ENCODE assay signal across 1 cellular context in the genomic region with DNA sequence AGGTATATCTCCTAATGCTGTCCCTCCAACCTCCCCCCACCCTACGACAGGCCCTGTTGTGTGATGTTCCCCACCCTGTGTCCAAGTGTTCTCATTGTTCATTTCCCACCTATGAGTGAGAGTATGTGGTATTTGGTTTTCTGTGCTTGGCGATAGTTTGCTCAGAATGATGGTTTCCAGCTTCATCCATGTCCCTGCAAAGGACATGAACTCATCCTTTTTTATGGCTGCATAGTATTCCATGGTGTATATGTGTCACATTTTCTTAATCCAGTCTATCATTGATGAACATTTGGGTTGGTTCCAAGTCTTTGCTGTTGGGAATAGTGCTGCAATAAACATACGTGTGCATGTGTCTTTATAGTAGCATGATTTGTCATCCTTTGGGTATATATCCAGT. TPM values are rescaled to one million over a fixed set of nuclear protein-coding genes. Genes with fewer than 3 reads are reported as not detected.
"Had no signal": no experiment of that assay in that cellular context is flagged by ENCODE, and none has a peak within 500 bp of the region (broad histone marks: within the 10 kb centered on the region; RNA-seq: fewer than 3 reads in every experiment).

No MANE protein-coding gene starts in this region.

RNA-seq across cellular contexts. Expression of gene SYTL3, which starts 35.2 kb away (rescaled TPM):
- polyA plus RNA-seq: GM23338 had no signal
